28 cellular contexts compared by ENCODE assay signal in the genomic region with DNA sequence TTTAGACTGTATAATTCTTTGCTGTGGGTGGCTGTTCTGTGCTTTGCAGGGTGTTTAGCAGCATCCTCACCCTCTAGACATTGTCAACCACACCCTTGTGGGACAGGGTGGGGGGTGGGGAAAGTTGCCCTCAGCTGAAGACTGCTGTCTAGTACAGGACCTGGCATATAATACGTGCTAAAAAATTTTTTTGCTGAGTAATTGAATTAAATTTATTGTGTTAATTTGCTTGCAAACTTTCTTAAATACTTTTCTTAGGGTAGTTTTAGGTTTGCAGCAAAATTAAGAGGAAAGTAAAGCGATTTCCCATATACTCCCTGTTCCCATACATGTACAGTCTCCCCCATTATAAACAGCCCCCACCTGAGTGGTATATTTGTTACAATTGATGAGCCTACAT.
"Had no signal": no experiment of that assay in that cellular context is flagged by ENCODE, and none has a peak within 500 bp of the region (broad histone marks: within the 10 kb centered on the region; RNA-seq: fewer than 3 reads in every experiment).

No MANE protein-coding gene starts in this region.

- H3K27me3 ChIP-seq: colonic mucosa, esophagus muscularis mucosa, esophagus squamous epithelium, foreskin keratinocyte, gastrocnemius medialis, gastroesophageal sphincter, heart left ventricle, heart right ventricle had no signal

- ATAC-seq: effector memory CD8-positive, alpha-beta T cell; esophagus mucosa; foreskin keratinocyte; gastrocnemius medialis; gastroesophageal sphincter; heart left ventricle; heart right ventricle had no signal

- DNase-seq: colonic mucosa; cortex of kidney; dermis blood vessel endothelial cell; dorsolateral prefrontal cortex; effector CD4-positive, alpha-beta T cell; effector CD8-positive, alpha-beta T cell; effector memory CD4-positive, alpha-beta T cell; effector memory CD8-positive, alpha-beta T cell; endodermal cell; erythroblast; esophagus squamous epithelium; foreskin fibroblast; foreskin keratinocyte; foreskin melanocyte; gastrocnemius medialis; glutamatergic neuron; head of caudate nucleus; heart left ventricle; heart right ventricle had no signal

- H3K4me3 ChIP-seq: colonic mucosa, coronary artery, dorsolateral prefrontal cortex, esophagus muscularis mucosa, esophagus squamous epithelium, gastrocnemius medialis, gastroesophageal sphincter, heart left ventricle, heart right ventricle had no signal

- H3K9me3 ChIP-seq: colonic mucosa, esophagus muscularis mucosa, esophagus squamous epithelium, gastrocnemius medialis, gastroesophageal sphincter, heart left ventricle, heart right ventricle had no signal

- FAIRE-seq: colon, endometrium, endothelial cell of umbilical vein, frontal cortex had no signal

- H3K27ac ChIP-seq: colonic mucosa, coronary artery, dorsolateral prefrontal cortex, epithelial cell of prostate, esophagus muscularis mucosa, esophagus squamous epithelium, foreskin keratinocyte, gastrocnemius medialis, gastroesophageal sphincter, heart left ventricle, heart right ventricle had no signal

- H3K4me1 ChIP-seq: colonic mucosa had no signal

- H3K36me3 ChIP-seq: colonic mucosa, esophagus muscularis mucosa, esophagus squamous epithelium, gastrocnemius medialis, gastroesophageal sphincter, heart left ventricle, heart right ventricle had no signal
